In the genomic region with DNA sequence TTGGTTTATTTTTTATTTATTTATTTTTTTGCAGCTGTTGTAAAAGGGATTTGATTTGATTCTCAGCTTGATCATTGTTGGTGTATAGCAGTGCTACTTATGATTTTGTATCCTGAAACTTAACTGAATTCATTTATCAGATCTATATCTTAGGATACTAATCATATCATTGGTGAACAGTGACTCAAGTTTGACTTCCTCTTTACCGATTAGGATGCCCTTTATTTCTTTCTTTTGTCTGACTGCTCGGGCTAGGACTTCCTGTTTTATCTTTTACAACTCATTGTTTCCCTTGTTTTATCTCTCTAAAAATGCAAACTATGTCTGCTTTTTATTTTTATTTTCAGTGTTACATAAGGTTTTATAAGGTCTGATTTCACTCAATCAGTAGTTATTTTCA, we compare ENCODE assay signal across 10 cellular contexts. TPM values are rescaled to one million over a fixed set of nuclear protein-coding genes. Genes with fewer than 3 reads are reported as not detected.
A peak's percentile ranks its signal among the peaks of the same experiment; 100 is the strongest.
DNase-seq lines count a peak whose midpoint lies in the region; ATAC-seq lines count a peak whose summit lies in the region.
"Had no signal": no experiment of that assay in that cellular context is flagged by ENCODE, and none has a peak within 500 bp of the region (broad histone marks: within the 10 kb centered on the region; RNA-seq: fewer than 3 reads in every experiment).

No MANE protein-coding gene starts in this region.

- H3K27ac ChIP-seq in CD8-positive, alpha-beta memory T cell (ENCODE audit: low read depth, low read length) = no peak overlapping the region

- H3K4me1 ChIP-seq in CD8-positive, alpha-beta memory T cell (ENCODE audit: insufficient read depth, low read length) = peaks cover 42% of the 10 kb centered on the region

- peaks cover 10% of the 10 kb centered on the region for H3K9me3 ChIP-seq in CD8-positive, alpha-beta memory T cell (ENCODE audit: low read length)

- ATAC-seq in HG03378 (IDR thresholded peaks at IDR 0.05; ENCODE audit: unreplicated experiment) = peak; percentile 51

- no peak overlapping the region for H3K4me3 ChIP-seq in CD8-positive, alpha-beta memory T cell (ENCODE audit: low read length)

- POLR2A ChIA-PET in CD8-positive, alpha-beta memory T cell (lab: Charles Lee) = no interaction called here

- peak overlapping the region in 6 of 7 donors; percentile 67 to 90 (median 77) for H3K4me3 Mint-ChIP-seq in CD8-positive, alpha-beta memory T cell
- H3K4me3 Mint-ChIP-seq in T-helper 2 cell treated with Interferon-gamma antibody and Interleukin-4, amounts not matched to agents 5 μg/mL and 100 μg/mL, for 36 hours = peak overlapping the region; percentile 82

- no peaks in the 10 kb centered on the region for H3K27me3 Mint-ChIP-seq in CD8-positive, alpha-beta memory T cell
- no peaks in the 10 kb centered on the region for H3K27me3 Mint-ChIP-seq in T-helper 2 cell treated with Interferon-gamma antibody and Interleukin-4, amounts not matched to agents 5 μg/mL and 100 μg/mL, for 36 hours (ENCODE audit: low read depth)

- H3K36me3 ChIP-seq in CD8-positive, alpha-beta memory T cell (ENCODE audit: insufficient read depth, low read length) = peaks cover 26% of the 10 kb centered on the region

- H3K4me1 Mint-ChIP-seq in CD8-positive, alpha-beta memory T cell = peaks cover 53 to 74% (median 73%) of the 10 kb centered on the region in 3 donors
- peaks cover 46% of the 10 kb centered on the region for H3K4me1 Mint-ChIP-seq in T-helper 2 cell treated with Interferon-gamma antibody and Interleukin-4, amounts not matched to agents 5 μg/mL and 100 μg/mL, for 36 hours (ENCODE audit: low read depth)

- CTCF ChIA-PET in CD8-positive, alpha-beta memory T cell (lab: Charles Lee) = no interaction called here

- H3K27ac Mint-ChIP-seq in CD8-positive, alpha-beta memory T cell = peak overlapping the region; percentile 60 to 98 (median 92)
- peak overlapping the region; percentile 96 for H3K27ac Mint-ChIP-seq in T-helper 2 cell treated with Interferon-gamma antibody and Interleukin-4, amounts not matched to agents 5 μg/mL and 100 μg/mL, for 36 hours

- H3K36me3 Mint-ChIP-seq in CD8-positive, alpha-beta memory T cell = peaks cover 17 to 55% (median 18%) of the 10 kb centered on the region in 3 donors
- peaks cover 82% of the 10 kb centered on the region for H3K36me3 Mint-ChIP-seq in T-helper 2 cell treated with Interferon-gamma antibody and Interleukin-4, amounts not matched to agents 5 μg/mL and 100 μg/mL, for 36 hours (ENCODE audit: low read depth)

- H3K9me3 Mint-ChIP-seq in CD8-positive, alpha-beta memory T cell = peaks cover 3 to 7% (median 5%) of the 10 kb centered on the region in 5 donors
- peaks cover 16% of the 10 kb centered on the region for H3K9me3 Mint-ChIP-seq in T-helper 2 cell treated with Interferon-gamma antibody and Interleukin-4, amounts not matched to agents 5 μg/mL and 100 μg/mL, for 36 hours

- no peaks in the 10 kb centered on the region for H3K27me3 ChIP-seq in CD8-positive, alpha-beta memory T cell (ENCODE audit: insufficient read depth, low read length, poor library complexity, severe bottlenecking)

- no peak for DNase-seq in CD8-positive, alpha-beta memory T cell
- DNase-seq in T-helper 2 cell treated with Interferon-gamma antibody and Interleukin-4, amounts not matched to agents 5 μg/mL and 100 μg/mL, for 36 hours (ENCODE audit: low spot score) = no peak
- DNase-seq in lung microvascular endothelial cell (ENCODE audit: low read depth in 2 of 2) (peak; percentile 45 to 60), midbrain (lab: John Stamatoyannopoulos, UW) (no peak), ureter (ENCODE audit: low spot score) (no peak), 8988T (no peak)
- no peak for DNase-seq in stimulated activated CD8-positive, alpha-beta memory T cell treated with anti-CD3 and anti-CD28 coated beads, Interleukin-4, amount 100 ng/mL, for 48 hours
- DNase-seq: DMS153, NCI-H446 treated with DMSO at 0.1 percent for 48 hours had no signal

RNA-seq across cellular contexts. Expression of a gene that starts 23.6 kb away (rescaled TPM):
- total RNA-seq in CD8-positive, alpha-beta memory T cell = 10 to 100 TPM; 82.7 to 84.4 TPM
- polyA plus RNA-seq in CD8-positive, alpha-beta memory T cell = 209 TPM
- total RNA-seq in lung microvascular endothelial cell = 64.9 and 77.8 TPM in 2 replicates
- total RNA-seq in ureter = 129 TPM

Comparison
In these comparisons a context has a peak if more than half of its experiments do, and no peak if none do; other contexts are left out.
1. DNase-seq: peak in lung microvascular endothelial cell (2 of 2); none in CD8-positive, alpha-beta memory T cell (0 of 5), T-helper 2 cell treated with Interferon-gamma antibody and Interleukin-4, amounts not matched to agents 5 μg/mL and 100 μg/mL, for 36 hours (single experiment), midbrain (single experiment), stimulated activated CD8-positive, alpha-beta memory T cell treated with anti-CD3 and anti-CD28 coated beads, Interleukin-4, amount 100 ng/mL, for 48 hours (single experiment), ureter (single experiment) and 8988T (single experiment).